Comparison of ENCODE assay signal across 7 cellular contexts in the genomic region with DNA sequence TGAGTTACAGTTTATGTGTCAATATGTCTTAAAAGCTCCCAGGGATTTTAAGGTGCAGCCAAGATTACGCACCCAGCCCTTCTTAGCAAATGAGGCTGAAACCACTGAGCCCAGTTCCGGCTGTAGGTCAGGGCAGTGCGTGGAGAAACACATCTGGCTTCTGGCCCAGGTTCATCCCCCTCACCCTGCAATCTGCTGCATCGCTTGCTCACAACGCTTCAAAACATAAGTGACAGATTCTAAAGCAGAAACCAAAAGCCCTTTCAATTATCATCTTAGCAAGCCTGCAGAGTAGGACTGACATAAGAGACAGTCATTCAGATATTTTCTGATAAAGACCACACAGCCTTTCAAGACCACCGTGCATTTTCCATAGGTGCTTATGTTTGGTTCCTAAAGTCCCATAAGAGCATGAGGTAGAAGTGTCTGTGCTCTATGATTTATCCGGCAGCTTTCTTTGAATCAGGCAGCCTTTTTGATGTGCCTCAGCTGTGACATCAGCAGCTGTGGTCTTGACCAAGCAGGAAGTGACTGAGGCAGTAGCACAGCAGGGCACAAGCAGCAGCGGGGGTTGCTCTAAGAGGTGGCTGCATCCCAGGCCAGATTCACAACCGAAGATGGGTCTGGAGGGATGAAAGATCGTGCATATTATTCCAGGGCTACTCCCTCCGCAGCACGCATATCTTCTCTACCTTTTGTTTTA.
A peak's percentile ranks its signal among the peaks of the same experiment; 100 is the strongest.
DNase-seq lines count a peak whose midpoint lies in the region; ATAC-seq and TF ChIP-seq lines count a peak whose summit lies in the region.

No MANE protein-coding gene starts in this region.

- H3K79me2 ChIP-seq in HCT116 (ENCODE audit: insufficient read depth, low read length), result no peaks in the 10 kb centered on the region

- peak; percentile 51 for TF ChIP-seq POLR2A in GM18526 (IDR thresholded peaks at IDR 0.05; ENCODE audit: extremely low read depth, insufficient read length)
- TF ChIP-seq POLR2A in HCT116 (IDR thresholded peaks at IDR 0.05; ENCODE audit: borderline replicate concordance, extremely low read depth, insufficient read depth, insufficient read length), result no peak
- no peak for TF ChIP-seq POLR2A in gastroesophageal sphincter (IDR thresholded peaks at IDR 0.05)

- H3K4me3 ChIP-seq in HCT116 (replicated peaks in 1 of 2; ENCODE audit: low read depth in 1 of 2, low read length in 2 of 2) (no peak overlapping the region), gastroesophageal sphincter (no peak overlapping the region)

- no peak for TF ChIP-seq CTCF in HCT116 (IDR thresholded peaks at IDR 0.05 in 2 of 3, conservative IDR thresholded peaks at IDR 0.05 in 1 of 3; ENCODE audit: borderline replicate concordance in 1 of 3, insufficient read depth in 1 of 3, low read depth in 2 of 3, low read length in 2 of 3)
- TF ChIP-seq CTCF in gastroesophageal sphincter (IDR thresholded peaks at IDR 0.05), result no peak

- BruUV-seq in HCT116 (replicated peaks; lab: Mats Ljungman, UMichigan), result no TSS peak

- CTCF ChIA-PET in HCT116 (lab: Charles Lee), result no interaction called here

- H3K4me1 ChIP-seq in HCT116 (ENCODE audit: control insufficient read depth in 1 of 2, insufficient read depth in 2 of 2, low read length in 2 of 2) (peaks cover 3 to 17% of the 10 kb centered on the region in 2 experiments; a peak in 3 of 4 replicates), gastroesophageal sphincter (peaks cover 0 to 11% (median 0%) of the 10 kb centered on the region in 3 donors)

- peak overlapping the region; percentile 29 for H3K4me2 ChIP-seq in HCT116 (ENCODE audit: low read length)

- no peak for TF ChIP-seq EP300 in gastroesophageal sphincter (IDR thresholded peaks at IDR 0.05)

- no peaks in the 10 kb centered on the region for H3K27me3 ChIP-seq in HCT116 (ENCODE audit: insufficient read depth, low read length)
- H3K27me3 ChIP-seq in gastroesophageal sphincter, result no peaks in the 10 kb centered on the region

- DNase-seq in HCT116 (ENCODE audit: low read depth, low spot score), result no peak
- DNase-seq in MV-4-11 (lab: John Stamatoyannopoulos, UW), result peak; percentile 54
- peak; percentile 60 for DNase-seq in activated CD8-positive, alpha-beta memory T cell treated with anti-CD3 and anti-CD28 coated beads, Interleukin-2, amount 50 U/mL, for 1 hour (ENCODE audit: extremely low read depth)
- peak; percentile 41 to 44 for DNase-seq in stimulated activated CD8-positive, alpha-beta memory T cell treated with anti-CD3 and anti-CD28 coated beads, Interleukin-2, amount 100 ng/mL, for 1 hour (ENCODE audit: low read depth in 2 of 2)
- DNase-seq in middle frontal gyrus (ENCODE audit: extremely low spot score, low spot score), result no peak

- POLR2A ChIA-PET in HCT116 (lab: Charles Lee), result no interaction called here

- no peaks in the 10 kb centered on the region for H4K20me1 ChIP-seq in HCT116 (ENCODE audit: insufficient read depth)

- H3K9me2 ChIP-seq in HCT116 (ENCODE audit: insufficient read depth), result no peaks in the 10 kb centered on the region

- no peaks in the 10 kb centered on the region for H3K36me3 ChIP-seq in HCT116 (ENCODE audit: control insufficient read depth in 1 of 2, insufficient read depth in 2 of 2, low read length in 2 of 2)
- no peaks in the 10 kb centered on the region for H3K36me3 ChIP-seq in gastroesophageal sphincter

- H3K27ac ChIP-seq in HCT116 (ENCODE audit: low read depth, low read length) (no peak overlapping the region), gastroesophageal sphincter (no peak overlapping the region)

- no peak for TF ChIP-seq RAD21 in HCT116 (IDR thresholded peaks at IDR 0.05; ENCODE audit: low read depth)

- peak; percentile 82 for ATAC-seq in HCT116
- ATAC-seq in gastroesophageal sphincter, result peak; percentile 51

- peak overlapping the region; percentile 2 for H2AFZ ChIP-seq in HCT116 (ENCODE audit: low read depth, low read length, poor library complexity, severe bottlenecking)

- no peak overlapping the region for H3K9ac ChIP-seq in HCT116 (ENCODE audit: low read length)

- intact Hi-C loops in HCT116 (cut with micrococcal nuclease), result no loop called here

- 75 to 80% methylated on average over 8 to 10 of the region's 12 CpGs for WGBS in gastroesophageal sphincter (ENCODE audit: low coverage in 1 of 2), 2 donors

- H3K9me3 ChIP-seq in HCT116 (ENCODE audit: control insufficient read depth in 1 of 2, insufficient read depth in 1 of 2, low read depth in 1 of 2, low read length in 2 of 2) (no peaks in the 10 kb centered on the region), gastroesophageal sphincter (no peaks in the 10 kb centered on the region)

- RAD21 ChIA-PET in HCT116 (lab: Charles Lee; ENCODE audit: low non-redundant PET in 1 of 2, low total read pairs in 2 of 2, uncharacterized antibody in 2 of 2, unreplicated experiment in 2 of 2), result no interaction called here

TF ChIP-seq in HCT116, 20 proteins besides CTCF, POLR2A, EP300 and RAD21:
- TF ChIP-seq POLR2AphosphoS5 (IDR thresholded peaks at IDR 0.05; ENCODE audit: low read depth, low read length) (no peak), JUND (IDR thresholded peaks at IDR 0.05) (no peak), SIN3A (IDR thresholded peaks at IDR 0.05; ENCODE audit: low read depth) (no peak), ZNF274 (IDR thresholded peaks at IDR 0.05; ENCODE audit: low read depth, low read length) (no peak), CBX3 (IDR thresholded peaks at IDR 0.05; ENCODE audit: low read depth) (no peak), EGR1 (IDR thresholded peaks at IDR 0.05; ENCODE audit: low read depth) (no peak), EZH2phosphoT487 (IDR thresholded peaks at IDR 0.05; ENCODE audit: borderline replicate concordance) (no peak), ATF3 (IDR thresholded peaks at IDR 0.05) (no peak), FOSL1 (IDR thresholded peaks at IDR 0.05; ENCODE audit: low read depth) (no peak), ELF1 (IDR thresholded peaks at IDR 0.05; ENCODE audit: borderline replicate concordance, low read depth) (no peak)
- TF ChIP-seq, protein P1, sequence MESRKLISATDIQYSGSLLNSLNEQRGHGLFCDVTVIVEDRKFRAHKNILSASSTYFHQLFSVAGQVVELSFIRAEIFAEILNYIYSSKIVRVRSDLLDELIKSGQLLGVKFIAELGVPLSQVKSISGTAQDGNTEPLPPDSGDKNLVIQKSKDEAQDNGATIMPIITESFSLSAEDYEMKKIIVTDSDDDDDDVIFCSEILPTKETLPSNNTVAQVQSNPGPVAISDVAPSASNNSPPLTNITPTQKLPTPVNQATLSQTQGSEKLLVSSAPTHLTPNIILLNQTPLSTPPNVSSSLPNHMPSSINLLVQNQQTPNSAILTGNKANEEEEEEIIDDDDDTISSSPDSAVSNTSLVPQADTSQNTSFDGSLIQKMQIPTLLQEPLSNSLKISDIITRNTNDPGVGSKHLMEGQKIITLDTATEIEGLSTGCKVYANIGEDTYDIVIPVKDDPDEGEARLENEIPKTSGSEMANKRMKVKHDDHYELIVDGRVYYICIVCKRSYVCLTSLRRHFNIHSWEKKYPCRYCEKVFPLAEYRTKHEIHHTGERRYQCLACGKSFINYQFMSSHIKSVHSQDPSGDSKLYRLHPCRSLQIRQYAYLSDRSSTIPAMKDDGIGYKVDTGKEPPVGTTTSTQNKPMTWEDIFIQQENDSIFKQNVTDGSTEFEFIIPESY (IDR thresholded peaks at IDR 0.05; ENCODE audit: extremely low read depth, insufficient replicate concordance, low read length), result no peak
TF ChIP-seq in HCT116: peak in this region for 0.

Comparison
In these comparisons a context has a peak if more than half of its experiments do, and no peak if none do; other contexts are left out.
1. DNase-seq: peak in MV-4-11 (single experiment), activated CD8-positive, alpha-beta memory T cell treated with anti-CD3 and anti-CD28 coated beads, Interleukin-2, amount 50 U/mL, for 1 hour (single experiment) and stimulated activated CD8-positive, alpha-beta memory T cell treated with anti-CD3 and anti-CD28 coated beads, Interleukin-2, amount 100 ng/mL, for 1 hour (2 of 2); none in HCT116 (single experiment) and middle frontal gyrus (single experiment).